ENCODE assay signal across 28 cellular contexts in genomic region chr13:59000770-59001169, GRCh38.
DNase-seq lines count a peak whose midpoint lies in the region; ATAC-seq and TF ChIP-seq lines count a peak whose summit lies in the region.
"Had no signal": no experiment of that assay in that cellular context is flagged by ENCODE, and none has a peak within 500 bp of the region (broad histone marks: within the 10 kb centered on the region; RNA-seq: fewer than 3 reads in every experiment).

No MANE protein-coding gene starts in this region.

- no peak for TF ChIP-seq CTCF in choroid plexus epithelial cell (conservative IDR thresholded peaks at IDR 0.05; ENCODE audit: low read depth, low read length)

- no peak for ATAC-seq in GM21390 (IDR thresholded peaks at IDR 0.05; ENCODE audit: unreplicated experiment)
- no peak for ATAC-seq in HG02884 (IDR thresholded peaks at IDR 0.05; ENCODE audit: unreplicated experiment)
- ATAC-seq: A549, K562 had no signal

- DNase-seq in M059J (ENCODE audit: low read depth) (peak; percentile 8), SK-N-DZ (ENCODE audit: low spot score) (peak; percentile 47), choroid plexus epithelial cell (ENCODE audit: low read depth) (peak; percentile 16), renal cortical epithelial cell (ENCODE audit: low read depth) (peak; percentile 2), NCI-H1694 treated with DMSO at 0.1 percent for 48 hours (lab: John Stamatoyannopoulos, UW) (no peak), T1000 (lab: John Stamatoyannopoulos, UW) (no peak)
- DNase-seq: AML-193; C1 segment of cervical spinal cord; CD4-positive, alpha-beta memory T cell; COR-L47; DMS 273 treated with DMSO at 0.1 percent for 48 hours; DMS79; EL; GF-D8; GM23248; H7; Kasumi-1; NCI-H1105; NCI-H1436 treated with DMSO at 0.1 percent for 48 hours; NCI-H2029; NCI-H446 treated with DMSO at 0.1 percent for 48 hours; NCI-H526; Peyer's patch; SHP77 treated with DMSO at 0.1 percent for 48 hours had no signal

- no peak overlapping the region for H3K4me3 ChIP-seq in choroid plexus epithelial cell (ENCODE audit: low read depth, low read length)
- H3K4me3 ChIP-seq: A549, GM23248, K562, Peyer's patch had no signal

Comparison
In these comparisons a context has a peak if more than half of its experiments do, and no peak if none do; other contexts are left out.
1. DNase-seq: peak in M059J (single experiment), SK-N-DZ (single experiment), choroid plexus epithelial cell (single experiment) and renal cortical epithelial cell (single experiment); none in NCI-H1694 treated with DMSO at 0.1 percent for 48 hours (single experiment) and T1000 (single experiment).